In the genomic region with DNA sequence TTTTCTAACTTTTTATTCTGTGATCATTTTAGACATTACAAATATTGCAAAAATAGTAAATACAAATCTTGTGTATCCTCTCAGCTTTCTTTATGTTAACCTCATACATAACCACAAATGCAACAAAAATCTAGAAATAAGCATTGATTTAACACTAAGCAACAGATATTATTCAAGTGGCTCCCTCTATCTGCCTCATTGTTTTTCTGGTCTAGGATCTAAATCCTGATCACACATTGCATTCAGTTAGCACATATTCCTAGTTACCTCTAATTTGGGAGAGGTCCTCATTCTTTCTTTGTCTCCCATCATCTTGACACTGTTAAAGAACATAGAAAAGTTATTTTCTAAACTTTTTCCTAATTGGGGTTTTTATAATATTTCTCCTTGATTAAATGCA, we compare ENCODE assay signal across 15 cellular contexts.
DNase-seq lines count a peak whose midpoint lies in the region; ATAC-seq and TF ChIP-seq lines count a peak whose summit lies in the region.
"Had no signal": no experiment of that assay in that cellular context is flagged by ENCODE, and none has a peak within 500 bp of the region (broad histone marks: within the 10 kb centered on the region; RNA-seq: fewer than 3 reads in every experiment).

No MANE protein-coding gene starts in this region.

- TF ChIP-seq CTCF in AG09319 (IDR thresholded peaks at IDR 0.05; ENCODE audit: low read depth, low read length): peak; percentile 36
- TF ChIP-seq CTCF in C4-2B (conservative IDR thresholded peaks at IDR 0.05): peak; percentile 37
- TF ChIP-seq CTCF in RWPE2 (IDR thresholded peaks at IDR 0.05; ENCODE audit: poor library complexity, severe bottlenecking): peak; percentile 54
- peak; percentile 19 for TF ChIP-seq CTCF in foreskin fibroblast (IDR thresholded peaks at IDR 0.05; ENCODE audit: low read depth, low read length)
- TF ChIP-seq CTCF in GM20000 (IDR thresholded peaks at IDR 0.05; ENCODE audit: extremely low read depth, missing control alignments): no peak
- no peak for TF ChIP-seq CTCF in upper lobe of left lung (IDR thresholded peaks at IDR 0.05)

- ATAC-seq in RWPE2 (ENCODE audit: low read depth): no peak
- ATAC-seq in upper lobe of left lung (ENCODE audit: low FRiP score in 2 of 2): no peak
- ATAC-seq: left lung, pancreas had no signal

- H3K9me3 ChIP-seq in RWPE2 (ENCODE audit: severe bottlenecking): no peaks in the 10 kb centered on the region
- no peaks in the 10 kb centered on the region for H3K9me3 ChIP-seq in upper lobe of left lung
- H3K9me3 ChIP-seq: left lung, pancreas, thyroid gland had no signal

- H3K27me3 ChIP-seq in RWPE2 (ENCODE audit: insufficient read depth, poor library complexity, severe bottlenecking) (no peaks in the 10 kb centered on the region), upper lobe of left lung (no peaks in the 10 kb centered on the region)
- H3K27me3 ChIP-seq: left lung, pancreas, thyroid gland had no signal

- H3K4me1 ChIP-seq in RWPE2 (ENCODE audit: insufficient read depth, poor library complexity, severe bottlenecking): no peaks in the 10 kb centered on the region
- no peaks in the 10 kb centered on the region for H3K4me1 ChIP-seq in upper lobe of left lung
- H3K4me1 ChIP-seq: left lung, pancreas, thyroid gland had no signal

- no peak for DNase-seq in AG09319 (ENCODE audit: extremely low read depth, low read depth)
- no peak for DNase-seq in RWPE2 (ENCODE audit: low spot score)
- DNase-seq in foreskin fibroblast: no peak
- no peak for DNase-seq in GM20000 (ENCODE audit: low spot score)
- DNase-seq in upper lobe of left lung: no peak
- no peak for DNase-seq in activated effector memory CD4-positive, alpha-beta T cell treated with Interleukin-2 at 50 U/mL for 16 hours
- DNase-seq: activated CD4-positive, alpha-beta T cell treated with anti-CD3 and anti-CD28 coated beads for 1 hour; activated gamma-delta T cell; aorta; CD4-positive, CD25-positive, alpha-beta regulatory T cell; left lung; pancreas; T1000; thyroid gland had no signal

- no peak overlapping the region for H3K27ac ChIP-seq in C4-2B
- no peak overlapping the region for H3K27ac ChIP-seq in RWPE2 (ENCODE audit: poor library complexity, severe bottlenecking)
- H3K27ac ChIP-seq in upper lobe of left lung: no peak overlapping the region
- H3K27ac ChIP-seq: left lung, pancreas, thyroid gland had no signal

- no peak for TF ChIP-seq POLR2A in upper lobe of left lung (IDR thresholded peaks at IDR 0.05)

- no peak overlapping the region for H3K4me3 ChIP-seq in RWPE2 (ENCODE audit: severe bottlenecking)
- H3K4me3 ChIP-seq in foreskin fibroblast (ENCODE audit: low read depth in 1 of 2, low read length in 2 of 2): no peak overlapping the region
- H3K4me3 ChIP-seq in upper lobe of left lung: no peak overlapping the region
- H3K4me3 ChIP-seq: left lung, pancreas, thyroid gland had no signal

- no peak for TF ChIP-seq EP300 in upper lobe of left lung (IDR thresholded peaks at IDR 0.05)

- H3K36me3 ChIP-seq in RWPE2 (ENCODE audit: low read depth): no peaks in the 10 kb centered on the region
- H3K36me3 ChIP-seq in upper lobe of left lung: no peaks in the 10 kb centered on the region
- H3K36me3 ChIP-seq: left lung, pancreas, thyroid gland had no signal

Comparison
In these comparisons a context has a peak if more than half of its experiments do, and no peak if none do; other contexts are left out.
1. CTCF ChIP-seq: peak in AG09319 (single experiment), C4-2B (single experiment), RWPE2 (single experiment) and foreskin fibroblast (single experiment); none in GM20000 (single experiment) and upper lobe of left lung (0 of 6).